In genomic region chr22:44600386-44600785, GRCh38 we compare ENCODE assay signal across 24 cellular contexts.
DNase-seq lines count a peak whose midpoint lies in the region; ATAC-seq and TF ChIP-seq lines count a peak whose summit lies in the region.
"Had no signal": no experiment of that assay in that cellular context is flagged by ENCODE, and none has a peak within 500 bp of the region (broad histone marks: within the 10 kb centered on the region; RNA-seq: fewer than 3 reads in every experiment).

No MANE protein-coding gene starts in this region.

- H3K36me3 Mint-ChIP-seq in T-helper 17 cell (ENCODE audit: low read depth) (peaks cover 2% of the 10 kb centered on the region), chondrocyte (ENCODE audit: low read depth) (no peaks in the 10 kb centered on the region)
- H3K36me3 Mint-ChIP-seq in activated naive CD8-positive, alpha-beta T cell treated with anti-CD3 and anti-CD28 coated beads for 36 hours, result no peaks in the 10 kb centered on the region

- no peak for TF ChIP-seq POLR2A in NB4 (IDR thresholded peaks at IDR 0.05; ENCODE audit: extremely low read depth, insufficient read length)

- H3K27ac Mint-ChIP-seq in T-helper 17 cell (peak overlapping the region; percentile 11), chondrocyte (ENCODE audit: unreplicated experiment) (no peak overlapping the region)
- H3K27ac Mint-ChIP-seq in activated naive CD8-positive, alpha-beta T cell treated with anti-CD3 and anti-CD28 coated beads for 36 hours, result no peak overlapping the region
- H3K27ac Mint-ChIP-seq: B cell, GM23338, HFFc6 had no signal

- peak overlapping the region; percentile 46 for H2BK15ac ChIP-seq in neuronal stem cell (ENCODE audit: low read length)

- H4K91ac ChIP-seq in neuronal stem cell (ENCODE audit: low read depth, low read length, poor library complexity), result no peak overlapping the region

- no peak overlapping the region for H4K8ac ChIP-seq in neuronal stem cell (ENCODE audit: low read depth, low read length)

- no peaks in the 10 kb centered on the region for H3K4me1 Mint-ChIP-seq in T-helper 17 cell
- no peaks in the 10 kb centered on the region for H3K4me1 Mint-ChIP-seq in chondrocyte (ENCODE audit: low read depth)
- peaks cover 8% of the 10 kb centered on the region for H3K4me1 Mint-ChIP-seq in activated naive CD8-positive, alpha-beta T cell treated with anti-CD3 and anti-CD28 coated beads for 36 hours
- H3K4me1 Mint-ChIP-seq: B cell had no signal

- H3K9me3 ChIP-seq in T-helper 17 cell (ENCODE audit: control insufficient read depth, low read length, poor library complexity, severe bottlenecking) (no peaks in the 10 kb centered on the region), neuronal stem cell (replicated peaks in 1 of 2; ENCODE audit: control insufficient read depth in 2 of 2, insufficient read depth in 1 of 2, low read depth in 1 of 2, low read length in 2 of 2) (no peaks in the 10 kb centered on the region)
- H3K9me3 ChIP-seq: A549, HAP-1 had no signal

- H3K27me3 ChIP-seq in neuronal stem cell (ENCODE audit: control insufficient read depth in 3 of 3, insufficient read depth in 3 of 3, low read depth in 1 of 3, low read length in 3 of 3), result peaks cover 0 to 21% (median 3%) of the 10 kb centered on the region in 3 experiments

- H3K36me3 ChIP-seq in neuronal stem cell (replicated peaks in 1 of 2; ENCODE audit: control insufficient read depth in 2 of 2, insufficient read depth in 2 of 2, low read length in 2 of 2), result peaks cover 0 to 2% of the 10 kb centered on the region in 2 donors
- H3K36me3 ChIP-seq: HAP-1 had no signal

- peaks cover 24 to 37% of the 10 kb centered on the region in 2 donors for H3K4me1 ChIP-seq in neuronal stem cell (ENCODE audit: control insufficient read depth in 2 of 2, insufficient read depth in 1 of 2, low read depth in 1 of 2, low read length in 2 of 2)
- H3K4me1 ChIP-seq: A549, HAP-1 had no signal

- TF ChIP-seq CTCF in NB4 (IDR thresholded peaks at IDR 0.05; ENCODE audit: low read depth, low read length) (no peak), chondrocyte (IDR thresholded peaks at IDR 0.05) (no peak)

- H3K4me3 Mint-ChIP-seq in T-helper 17 cell, result no peak overlapping the region
- H3K4me3 Mint-ChIP-seq in chondrocyte (ENCODE audit: unreplicated experiment), result no peak overlapping the region
- no peak overlapping the region for H3K4me3 Mint-ChIP-seq in activated naive CD8-positive, alpha-beta T cell treated with anti-CD3 and anti-CD28 coated beads for 36 hours
- H3K4me3 Mint-ChIP-seq: B cell, GM23338, HFFc6 had no signal

- ATAC-seq in T-helper 17 cell, result no peak
- ATAC-seq: A549, GM23338 had no signal

- DNase-seq in KBM-7, result peak; percentile 61
- peak; percentile 82 for DNase-seq in NB4 (ENCODE audit: low read depth)
- DNase-seq in T-helper 17 cell, result no peak
- DNase-seq in neuronal stem cell (ENCODE audit: low spot score), result no peak
- no peak for DNase-seq in stimulated activated CD4-positive, alpha-beta T cell treated with anti-CD3 and anti-CD28 coated beads, Interleukin-4, amount 100 ng/mL, for 4 hours
- no peak for DNase-seq in chondrocyte (ENCODE audit: low spot score)
- DNase-seq in activated naive CD8-positive, alpha-beta T cell treated with anti-CD3 and anti-CD28 coated beads for 36 hours, result no peak
- DNase-seq in germinal center (ENCODE audit: low spot score), result no peak
- DNase-seq: Calu3, HFFc6, KG1, MM.1S, NCI-H1105 treated with DMSO at 0.1 percent for 48 hours, NCI-H1930, NCI-H2107, NCI-H524, NCI-H748 treated with DMSO at 0.1 percent for 48 hours, PC-9, SHP77 treated with DMSO at 0.1 percent for 48 hours, T-helper 1 cell had no signal

- no peak overlapping the region for H3K14ac ChIP-seq in neuronal stem cell (ENCODE audit: low read length)

- H3K27ac ChIP-seq in neuronal stem cell (replicated peaks; ENCODE audit: low read length), result no peak overlapping the region
- H3K27ac ChIP-seq: A549, PC-9 had no signal

- no peak overlapping the region for H2BK120ac ChIP-seq in neuronal stem cell (ENCODE audit: low read depth, low read length)

- no CpG with 5 or more reads among the region's 13 CpGs for WGBS in neuronal stem cell (ENCODE audit: extremely low coverage in 2 of 2, insufficient read length in 2 of 2, insufficient replicate concordance in 1 of 2), 2 donors

- H3K9me3 Mint-ChIP-seq in chondrocyte (ENCODE audit: low read depth), result no peaks in the 10 kb centered on the region
- no peaks in the 10 kb centered on the region for H3K9me3 Mint-ChIP-seq in activated naive CD8-positive, alpha-beta T cell treated with anti-CD3 and anti-CD28 coated beads for 36 hours
- H3K9me3 Mint-ChIP-seq: GM23338, HFFc6 had no signal

- no peak overlapping the region for H3K4me3 ChIP-seq in NB4 (ENCODE audit: low read depth, low read length)
- no peak overlapping the region for H3K4me3 ChIP-seq in neuronal stem cell (ENCODE audit: low read length in 2 of 2)
- H3K4me3 ChIP-seq: A549, GM23338, HAP-1, PC-9 had no signal

- H3K27me3 Mint-ChIP-seq in T-helper 17 cell, result peaks cover 32% of the 10 kb centered on the region
- peaks cover 25% of the 10 kb centered on the region for H3K27me3 Mint-ChIP-seq in chondrocyte (ENCODE audit: low read depth)
- H3K27me3 Mint-ChIP-seq in activated naive CD8-positive, alpha-beta T cell treated with anti-CD3 and anti-CD28 coated beads for 36 hours, result peaks cover 9% of the 10 kb centered on the region

- H3K4me2 ChIP-seq in neuronal stem cell (ENCODE audit: insufficient read depth, low read length, poor library complexity, severe bottlenecking), result no peak overlapping the region
- H3K4me2 ChIP-seq: A549, GM23338, PC-9 had no signal

- no peak overlapping the region for H2BK5ac ChIP-seq in neuronal stem cell (ENCODE audit: low read length)

- H2AFZ ChIP-seq in neuronal stem cell (ENCODE audit: low read length), result no peak overlapping the region
- H2AFZ ChIP-seq: GM23338, PC-9 had no signal

- H3K79me1 ChIP-seq in neuronal stem cell (ENCODE audit: low read depth, low read length), result peaks cover 3% of the 10 kb centered on the region

- no peak overlapping the region for H2BK12ac ChIP-seq in neuronal stem cell (ENCODE audit: low read length)

- no peak overlapping the region for H3K9ac ChIP-seq in neuronal stem cell (ENCODE audit: low read depth, low read length, poor library complexity)

- no peak overlapping the region for H3K4ac ChIP-seq in neuronal stem cell (ENCODE audit: low read length)

- peak overlapping the region; percentile 76 for H2AK5ac ChIP-seq in neuronal stem cell (ENCODE audit: low read depth, low read length)

- H3K18ac ChIP-seq in neuronal stem cell (ENCODE audit: low read length), result peak overlapping the region; percentile 52

- H3K23ac ChIP-seq in neuronal stem cell (ENCODE audit: low read depth, low read length, poor library complexity), result no peak overlapping the region

- in situ Hi-C loops in KBM-7 (cut with MboI; ENCODE audit: low pct_unique_long_range_greater_than_20kb, low sequenced_read_pairs), result no loop called here

Comparison
In these comparisons a context has a peak if more than half of its experiments do, and no peak if none do; other contexts are left out.
1. DNase-seq: peak in KBM-7 (single experiment) and NB4 (single experiment); none in T-helper 17 cell (0 of 3), neuronal stem cell (single experiment), stimulated activated CD4-positive, alpha-beta T cell treated with anti-CD3 and anti-CD28 coated beads, Interleukin-4, amount 100 ng/mL, for 4 hours (0 of 2), chondrocyte (single experiment), activated naive CD8-positive, alpha-beta T cell treated with anti-CD3 and anti-CD28 coated beads for 36 hours (single experiment) and germinal center (single experiment).